2 cellular contexts compared by ENCODE assay signal in the genomic region with DNA sequence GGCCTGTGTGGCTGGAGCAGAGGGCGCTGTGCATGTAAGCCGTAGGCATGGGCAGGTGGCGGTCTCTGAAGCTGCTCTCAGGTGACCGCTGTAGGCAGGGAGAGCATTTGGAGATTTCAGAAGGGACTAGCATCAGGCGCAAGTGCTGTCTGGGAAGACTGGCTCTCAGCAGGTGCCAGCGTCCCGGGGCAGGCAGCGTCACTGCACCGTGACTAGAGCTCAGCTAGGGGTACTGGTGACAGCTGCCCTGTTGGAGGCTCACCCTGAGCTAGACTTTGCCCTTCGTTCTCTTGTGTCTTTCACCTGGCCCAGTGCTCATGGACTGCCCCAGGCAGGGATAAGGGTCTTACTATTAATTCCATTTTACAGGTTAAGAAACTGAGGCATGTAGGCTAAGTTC.
TF ChIP-seq lines count a peak whose summit lies in the region.

No MANE protein-coding gene starts in this region.

TF ChIP-seq in IMR-90, 13 proteins besides CTCF, POLR2A, EP300 and RAD21:
- TF ChIP-seq SMC3 (IDR thresholded peaks at IDR 0.05; ENCODE audit: low read depth, low read length) (no peak), MXI1 (IDR thresholded peaks at IDR 0.05; ENCODE audit: borderline replicate concordance, low read depth, low read length) (no peak), MAFK (IDR thresholded peaks at IDR 0.05; ENCODE audit: low read depth, low read length) (no peak), MAZ (IDR thresholded peaks at IDR 0.05; ENCODE audit: borderline replicate concordance, low read depth, low read length) (no peak), FOS (IDR thresholded peaks at IDR 0.05; ENCODE audit: low read depth, low read length) (no peak), NFE2L2 (IDR thresholded peaks at IDR 0.05; ENCODE audit: low read depth, low read length) (no peak), CHD1 (IDR thresholded peaks at IDR 0.05; ENCODE audit: low read depth, low read length) (no peak), CEBPB (IDR thresholded peaks at IDR 0.05; ENCODE audit: low read depth, low read length) (no peak), RCOR1 (IDR thresholded peaks at IDR 0.05; ENCODE audit: insufficient replicate concordance, low read length) (no peak), BHLHE40 (IDR thresholded peaks at IDR 0.05; ENCODE audit: low read depth, low read length) (no peak), RFX5 (IDR thresholded peaks at IDR 0.05; ENCODE audit: low read depth, low read length) (no peak)
- TF ChIP-seq, protein P1, sequence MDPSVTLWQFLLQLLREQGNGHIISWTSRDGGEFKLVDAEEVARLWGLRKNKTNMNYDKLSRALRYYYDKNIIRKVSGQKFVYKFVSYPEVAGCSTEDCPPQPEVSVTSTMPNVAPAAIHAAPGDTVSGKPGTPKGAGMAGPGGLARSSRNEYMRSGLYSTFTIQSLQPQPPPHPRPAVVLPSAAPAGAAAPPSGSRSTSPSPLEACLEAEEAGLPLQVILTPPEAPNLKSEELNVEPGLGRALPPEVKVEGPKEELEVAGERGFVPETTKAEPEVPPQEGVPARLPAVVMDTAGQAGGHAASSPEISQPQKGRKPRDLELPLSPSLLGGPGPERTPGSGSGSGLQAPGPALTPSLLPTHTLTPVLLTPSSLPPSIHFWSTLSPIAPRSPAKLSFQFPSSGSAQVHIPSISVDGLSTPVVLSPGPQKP (IDR thresholded peaks at IDR 0.05; ENCODE audit: borderline replicate concordance, low read depth, low read length), result no peak
- TF ChIP-seq, protein P2, sequence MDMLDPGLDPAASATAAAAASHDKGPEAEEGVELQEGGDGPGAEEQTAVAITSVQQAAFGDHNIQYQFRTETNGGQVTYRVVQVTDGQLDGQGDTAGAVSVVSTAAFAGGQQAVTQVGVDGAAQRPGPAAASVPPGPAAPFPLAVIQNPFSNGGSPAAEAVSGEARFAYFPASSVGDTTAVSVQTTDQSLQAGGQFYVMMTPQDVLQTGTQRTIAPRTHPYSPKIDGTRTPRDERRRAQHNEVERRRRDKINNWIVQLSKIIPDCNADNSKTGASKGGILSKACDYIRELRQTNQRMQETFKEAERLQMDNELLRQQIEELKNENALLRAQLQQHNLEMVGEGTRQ (IDR thresholded peaks at IDR 0.05; ENCODE audit: low read depth, low read length), result no peak

TF ChIP-seq in GM23338, 12 proteins besides CTCF, POLR2A, EP300 and RAD21:
- TF ChIP-seq ZNF114 (CRISPR knock-in tag; IDR thresholded peaks at IDR 0.05) (no peak), ZNF331 (CRISPR knock-in tag; IDR thresholded peaks at IDR 0.05; ENCODE audit: low read depth) (no peak), EZH2 (IDR thresholded peaks at IDR 0.05; ENCODE audit: low read depth, unreplicated experiment) (no peak), CREB1 (CRISPR knock-in tag; IDR thresholded peaks at IDR 0.05; ENCODE audit: low read depth) (no peak), STAT1 (IDR thresholded peaks at IDR 0.05; ENCODE audit: unreplicated experiment) (no peak), NANOG (IDR thresholded peaks at IDR 0.05; ENCODE audit: borderline replicate concordance) (no peak)
- TF ChIP-seq, protein P3, sequence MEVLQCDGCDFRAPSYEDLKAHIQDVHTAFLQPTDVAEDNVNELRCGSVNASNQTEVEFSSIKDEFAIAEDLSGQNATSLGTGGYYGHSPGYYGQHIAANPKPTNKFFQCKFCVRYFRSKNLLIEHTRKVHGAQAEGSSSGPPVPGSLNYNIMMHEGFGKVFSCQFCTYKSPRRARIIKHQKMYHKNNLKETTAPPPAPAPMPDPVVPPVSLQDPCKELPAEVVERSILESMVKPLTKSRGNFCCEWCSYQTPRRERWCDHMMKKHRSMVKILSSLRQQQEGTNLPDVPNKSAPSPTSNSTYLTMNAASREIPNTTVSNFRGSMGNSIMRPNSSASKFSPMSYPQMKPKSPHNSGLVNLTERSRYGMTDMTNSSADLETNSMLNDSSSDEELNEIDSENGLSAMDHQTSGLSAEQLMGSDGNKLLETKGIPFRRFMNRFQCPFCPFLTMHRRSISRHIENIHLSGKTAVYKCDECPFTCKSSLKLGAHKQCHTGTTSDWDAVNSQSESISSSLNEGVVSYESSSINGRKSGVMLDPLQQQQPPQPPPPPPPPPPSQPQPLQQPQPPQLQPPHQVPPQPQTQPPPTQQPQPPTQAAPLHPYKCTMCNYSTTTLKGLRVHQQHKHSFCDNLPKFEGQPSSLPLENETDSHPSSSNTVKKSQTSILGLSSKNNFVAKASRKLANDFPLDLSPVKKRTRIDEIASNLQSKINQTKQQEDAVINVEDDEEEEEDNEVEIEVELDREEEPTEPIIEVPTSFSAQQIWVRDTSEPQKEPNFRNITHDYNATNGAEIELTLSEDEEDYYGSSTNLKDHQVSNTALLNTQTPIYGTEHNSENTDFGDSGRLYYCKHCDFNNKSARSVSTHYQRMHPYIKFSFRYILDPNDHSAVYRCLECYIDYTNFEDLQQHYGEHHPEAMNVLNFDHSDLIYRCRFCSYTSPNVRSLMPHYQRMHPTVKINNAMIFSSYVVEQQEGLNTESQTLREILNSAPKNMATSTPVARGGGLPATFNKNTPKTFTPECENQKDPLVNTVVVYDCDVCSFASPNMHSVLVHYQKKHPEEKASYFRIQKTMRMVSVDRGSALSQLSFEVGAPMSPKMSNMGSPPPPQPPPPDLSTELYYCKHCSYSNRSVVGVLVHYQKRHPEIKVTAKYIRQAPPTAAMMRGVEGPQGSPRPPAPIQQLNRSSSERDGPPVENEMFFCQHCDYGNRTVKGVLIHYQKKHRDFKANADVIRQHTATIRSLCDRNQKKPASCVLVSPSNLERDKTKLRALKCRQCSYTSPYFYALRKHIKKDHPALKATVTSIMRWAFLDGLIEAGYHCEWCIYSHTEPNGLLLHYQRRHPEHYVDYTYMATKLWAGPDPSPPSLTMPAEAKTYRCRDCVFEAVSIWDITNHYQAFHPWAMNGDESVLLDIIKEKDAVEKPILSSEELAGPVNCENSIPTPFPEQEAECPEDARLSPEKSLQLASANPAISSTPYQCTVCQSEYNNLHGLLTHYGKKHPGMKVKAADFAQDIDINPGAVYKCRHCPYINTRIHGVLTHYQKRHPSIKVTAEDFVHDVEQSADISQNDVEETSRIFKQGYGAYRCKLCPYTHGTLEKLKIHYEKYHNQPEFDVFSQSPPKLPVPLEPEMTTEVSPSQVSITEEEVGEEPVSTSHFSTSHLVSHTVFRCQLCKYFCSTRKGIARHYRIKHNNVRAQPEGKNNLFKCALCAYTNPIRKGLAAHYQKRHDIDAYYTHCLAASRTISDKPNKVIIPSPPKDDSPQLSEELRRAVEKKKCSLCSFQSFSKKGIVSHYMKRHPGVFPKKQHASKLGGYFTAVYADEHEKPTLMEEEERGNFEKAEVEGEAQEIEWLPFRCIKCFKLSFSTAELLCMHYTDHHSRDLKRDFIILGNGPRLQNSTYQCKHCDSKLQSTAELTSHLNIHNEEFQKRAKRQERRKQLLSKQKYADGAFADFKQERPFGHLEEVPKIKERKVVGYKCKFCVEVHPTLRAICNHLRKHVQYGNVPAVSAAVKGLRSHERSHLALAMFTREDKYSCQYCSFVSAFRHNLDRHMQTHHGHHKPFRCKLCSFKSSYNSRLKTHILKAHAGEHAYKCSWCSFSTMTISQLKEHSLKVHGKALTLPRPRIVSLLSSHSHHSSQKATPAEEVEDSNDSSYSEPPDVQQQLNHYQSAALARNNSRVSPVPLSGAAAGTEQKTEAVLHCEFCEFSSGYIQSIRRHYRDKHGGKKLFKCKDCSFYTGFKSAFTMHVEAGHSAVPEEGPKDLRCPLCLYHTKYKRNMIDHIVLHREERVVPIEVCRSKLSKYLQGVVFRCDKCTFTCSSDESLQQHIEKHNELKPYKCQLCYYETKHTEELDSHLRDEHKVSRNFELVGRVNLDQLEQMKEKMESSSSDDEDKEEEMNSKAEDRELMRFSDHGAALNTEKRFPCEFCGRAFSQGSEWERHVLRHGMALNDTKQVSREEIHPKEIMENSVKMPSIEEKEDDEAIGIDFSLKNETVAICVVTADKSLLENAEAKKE (CRISPR knock-in tag; IDR thresholded peaks at IDR 0.05), result no peak
